Comparison of ENCODE assay signal across 9 cellular contexts in the genomic region with DNA sequence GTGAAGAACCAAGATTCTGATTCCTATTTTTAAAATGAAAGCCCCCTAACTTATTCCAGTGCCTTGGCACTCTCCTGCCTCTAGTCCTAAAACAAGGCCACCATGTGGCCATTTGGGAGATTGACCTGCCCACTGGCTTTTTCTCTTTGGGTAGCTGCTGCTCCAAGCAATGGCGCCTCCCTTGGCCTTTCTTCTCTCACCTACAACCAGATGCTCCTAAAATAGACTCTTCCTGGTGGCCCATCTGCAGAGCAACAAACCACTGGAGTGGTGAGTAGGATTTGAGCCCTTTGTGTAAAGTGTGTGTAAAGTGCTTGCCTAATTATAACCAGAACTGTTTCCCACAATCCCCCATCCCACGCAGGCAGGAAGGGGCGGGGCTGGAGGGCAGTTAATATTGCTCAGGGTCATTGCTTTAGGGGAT.
DNase-seq lines count a peak whose midpoint lies in the region; ATAC-seq, FAIRE-seq and TF ChIP-seq lines count a peak whose summit lies in the region.
"Had no signal": no experiment of that assay in that cellular context is flagged by ENCODE, and none has a peak within 500 bp of the region (broad histone marks: within the 10 kb centered on the region; RNA-seq: fewer than 3 reads in every experiment).

No MANE protein-coding gene starts in this region.

- H3K4me1 Mint-ChIP-seq in type B pancreatic cell (ENCODE audit: unreplicated experiment): peaks cover 7% of the 10 kb centered on the region

- 40 to 57% (median 53%) methylated on average over 3 of the region's 3 CpGs for WGBS in heart left ventricle, 4 donors

- H3K9ac ChIP-seq in endothelial cell of umbilical vein (replicated peaks; ENCODE audit: extremely low read depth, insufficient read depth, low read length): no peak overlapping the region

- H3K27ac Mint-ChIP-seq in type B pancreatic cell: no peak overlapping the region

- CTCF ChIA-PET in endothelial cell of umbilical vein (lab: Charles Lee): interaction anchor here (0.6 to 3.6 kb wide), 16 partner anchors 9 to 394 kb away, joined by 3 to 27 read pairs (median 4); partner anchors contain the start of gene FHOD3

- H3K36me3 ChIP-seq in heart left ventricle (no peaks in the 10 kb centered on the region), endothelial cell of umbilical vein (ENCODE audit: control insufficient read depth in 2 of 2, extremely low read depth in 1 of 2, insufficient read depth in 2 of 2, low read length in 2 of 2) (no peaks in the 10 kb centered on the region)

- H3K9me3 ChIP-seq in heart left ventricle (peaks cover 0 to 3% (median 0%) of the 10 kb centered on the region in 12 donors), endothelial cell of umbilical vein (replicated peaks; ENCODE audit: control insufficient read depth, insufficient read depth, low read length) (no peaks in the 10 kb centered on the region)

- no peak overlapping the region for H2AFZ ChIP-seq in endothelial cell of umbilical vein (ENCODE audit: low read depth, low read length)

- intact Hi-C loops in heart left ventricle (cut with DNase I): no loop called here
- intact Hi-C loops in cardiac septum (cut with DNase I): loop anchor here (5.0 kb wide), 1 partner anchor 114 kb away; the partner anchor contains the start of gene FHOD3
- intact Hi-C loops in endothelial cell of umbilical vein (cut with micrococcal nuclease): loop anchor here (1.0 kb wide), 2 partner anchors 114 to 315 kb away; partner anchors contain the start of gene FHOD3

- TF ChIP-seq POLR2A in heart left ventricle (IDR thresholded peaks at IDR 0.05): no peak
- no peak for TF ChIP-seq POLR2A in endothelial cell of umbilical vein (IDR thresholded peaks at IDR 0.05; ENCODE audit: low read depth, low read length)

- H3K27me3 ChIP-seq in heart left ventricle (no peaks in the 10 kb centered on the region), endothelial cell of umbilical vein (ENCODE audit: control insufficient read depth in 2 of 2, insufficient read depth in 2 of 2, low read length in 2 of 2) (no peaks in the 10 kb centered on the region)

- H4K20me1 ChIP-seq in endothelial cell of umbilical vein (replicated peaks; ENCODE audit: control insufficient read depth, extremely low read depth, insufficient read depth, low read length): no peaks in the 10 kb centered on the region

- POLR2A ChIA-PET in endothelial cell of umbilical vein (lab: Charles Lee): no interaction called here

- ATAC-seq in heart left ventricle (peak in 3 of 4 donors; percentile 36 to 73 (median 55)), GM21381 (IDR thresholded peaks at IDR 0.05; ENCODE audit: unreplicated experiment) (no peak), HG03432 (IDR thresholded peaks at IDR 0.05; ENCODE audit: unreplicated experiment) (no peak)

- no TSS peak for BruUV-seq in endothelial cell of umbilical vein (replicated peaks; lab: Mats Ljungman, UMichigan)

- peak in 2 of 12 donors; percentile 18 to 20 for TF ChIP-seq CTCF in heart left ventricle (IDR thresholded peaks at IDR 0.05)
- TF ChIP-seq CTCF in endothelial cell of umbilical vein (IDR thresholded peaks at IDR 0.05; ENCODE audit: extremely low read depth in 1 of 2, insufficient read depth in 1 of 2, low read depth in 1 of 2, low read length in 2 of 2): peak; percentile 13 to 24
- TF ChIP-seq CTCF in type B pancreatic cell (conservative IDR thresholded peaks at IDR 0.05): peak; percentile 70

- H3K4me3 ChIP-seq in heart left ventricle (no peak overlapping the region), endothelial cell of umbilical vein (replicated peaks in 1 of 3; ENCODE audit: insufficient read depth in 1 of 3, low read depth in 1 of 3, low read length in 3 of 3) (no peak overlapping the region)

- dilution Hi-C loops in endothelial cell of umbilical vein (cut with MboI; ENCODE audit: extremely low pct_ligation_motif_present, low sequenced_read_pairs): no loop called here

- H3K4me3 Mint-ChIP-seq in type B pancreatic cell: no peak overlapping the region

- no peak for FAIRE-seq in endothelial cell of umbilical vein (lab: Jason Lieb, UNC)

- peaks cover 0 to 48% (median 12%) of the 10 kb centered on the region in 12 donors for H3K4me1 ChIP-seq in heart left ventricle
- no peaks in the 10 kb centered on the region for H3K4me1 ChIP-seq in endothelial cell of umbilical vein (ENCODE audit: control insufficient read depth, extremely low read depth, insufficient read depth, low read length)

- DNase-seq in heart left ventricle (no peak), cardiac septum (ENCODE audit: low spot score) (no peak), NCI-H226 (peak; percentile 11), endothelial cell of umbilical vein (ENCODE audit: low read depth, low spot score) (no peak), type B pancreatic cell (ENCODE audit: extremely low spot score, unreplicated experiment) (no peak), NCI-H2196 treated with DMSO at 0.1 percent for 48 hours (lab: John Stamatoyannopoulos, UW; ENCODE audit: unreplicated experiment) (no peak)
- DNase-seq: DMS153 had no signal

- H3K27me3 Mint-ChIP-seq in type B pancreatic cell: no peaks in the 10 kb centered on the region

- peak overlapping the region in 6 of 12 donors; percentile 3 to 59 (median 14) for H3K27ac ChIP-seq in heart left ventricle
- H3K27ac ChIP-seq in endothelial cell of umbilical vein (ENCODE audit: insufficient read depth, low read depth, low read length): no peak overlapping the region

- H3K4me2 ChIP-seq in endothelial cell of umbilical vein (ENCODE audit: insufficient read depth, low read length): no peak overlapping the region

- no peaks in the 10 kb centered on the region for H3K9me1 ChIP-seq in endothelial cell of umbilical vein (replicated peaks; ENCODE audit: control insufficient read depth, extremely low read depth, insufficient read depth, low read length)

- H3K79me2 ChIP-seq in endothelial cell of umbilical vein (ENCODE audit: control insufficient read depth, insufficient read depth, low read length): no peaks in the 10 kb centered on the region

- H3K9me3 Mint-ChIP-seq in type B pancreatic cell: peaks cover 5% of the 10 kb centered on the region

- no peaks in the 10 kb centered on the region for H3K36me3 Mint-ChIP-seq in type B pancreatic cell

TF ChIP-seq in endothelial cell of umbilical vein, 7 proteins besides CTCF, POLR2A, EP300 and RAD21:
- TF ChIP-seq JUN (IDR thresholded peaks at IDR 0.05; ENCODE audit: borderline replicate concordance, insufficient read depth, insufficient read length, low read depth) (no peak), EZH2 (IDR thresholded peaks at IDR 0.05; ENCODE audit: borderline replicate concordance, low read depth, low read length, severe bottlenecking) (no peak), MYC (IDR thresholded peaks at IDR 0.05; ENCODE audit: low read depth, low read length) (no peak), GATA2 (IDR thresholded peaks at IDR 0.05; ENCODE audit: insufficient read depth, insufficient read length, low read depth, low read length) (no peak), MAX (IDR thresholded peaks at IDR 0.05; ENCODE audit: insufficient read depth, insufficient read length) (no peak), POLR2AphosphoS5 (IDR thresholded peaks at IDR 0.05; ENCODE audit: insufficient read depth, low read depth, low read length) (no peak), FOS (IDR thresholded peaks at IDR 0.05; ENCODE audit: borderline replicate concordance, insufficient read depth, low read length) (no peak)

Comparison
In these comparisons a context has a peak if more than half of its experiments do, and no peak if none do; other contexts are left out.
1. intact Hi-C loops: an anchor here in cardiac septum (5.0 kb wide) and endothelial cell of umbilical vein (1.0 kb wide); none called in heart left ventricle.
2. ATAC-seq: peak in heart left ventricle (3 of 4); none in GM21381 (single experiment) and HG03432 (single experiment).